17 cellular contexts compared by ENCODE assay signal in genomic region chr10:93110472-93111146, GRCh38. TPM values are rescaled to one million over a fixed set of nuclear protein-coding genes. Genes with fewer than 3 reads are reported as not detected.
DNase-seq lines count a peak whose midpoint lies in the region; ATAC-seq and TF ChIP-seq lines count a peak whose summit lies in the region.
"Had no signal": no experiment of that assay in that cellular context is flagged by ENCODE, and none has a peak within 500 bp of the region (broad histone marks: within the 10 kb centered on the region; RNA-seq: fewer than 3 reads in every experiment).

No MANE protein-coding gene starts in this region.

- CTCF ChIA-PET in activated CD4-positive, alpha-beta T cell treated with anti-CD3 and anti-CD28 coated beads, Interleukin-2, amount 10 ng/mL, durations not matched to agents 7 days and 5 days (lab: Charles Lee), result interaction anchor here (0.8 kb wide), 1 partner anchor 9 kb away, joined by 3 read pairs; no protein-coding TSS in a partner anchor

- H3K4me1 Mint-ChIP-seq in activated CD4-positive, alpha-beta T cell treated with anti-CD3 and anti-CD28 coated beads, Interleukin-2, amount 10 ng/mL, durations not matched to agents 7 days and 5 days, result peaks cover 4% of the 10 kb centered on the region

- H3K9me3 Mint-ChIP-seq in activated CD4-positive, alpha-beta T cell treated with anti-CD3 and anti-CD28 coated beads, Interleukin-2, amount 10 ng/mL, durations not matched to agents 7 days and 5 days, result no peaks in the 10 kb centered on the region

- H3K27ac Mint-ChIP-seq in activated CD4-positive, alpha-beta T cell treated with anti-CD3 and anti-CD28 coated beads, Interleukin-2, amount 10 ng/mL, durations not matched to agents 7 days and 5 days, result no peak overlapping the region

- no peaks in the 10 kb centered on the region for H3K36me3 Mint-ChIP-seq in activated CD4-positive, alpha-beta T cell treated with anti-CD3 and anti-CD28 coated beads, Interleukin-2, amount 10 ng/mL, durations not matched to agents 7 days and 5 days (ENCODE audit: low read depth)

- no peaks in the 10 kb centered on the region for H3K36me3 ChIP-seq in OCI-LY3 (replicated peaks; ENCODE audit: low read depth, low read length)
- no peaks in the 10 kb centered on the region for H3K36me3 ChIP-seq in heart right ventricle
- H3K36me3 ChIP-seq: BE2C had no signal

- H3K9me3 ChIP-seq in OCI-LY3 (ENCODE audit: insufficient read depth, low read length) (no peaks in the 10 kb centered on the region), heart right ventricle (peaks cover 0 to 4% (median 0%) of the 10 kb centered on the region in 11 donors)
- H3K9me3 ChIP-seq: BE2C, body of pancreas had no signal

- no peak overlapping the region for H3K9ac ChIP-seq in OCI-LY3 (ENCODE audit: low read length)

- H3K4me1 ChIP-seq in OCI-LY3 (ENCODE audit: low read length), result peaks cover 20% of the 10 kb centered on the region
- no peaks in the 10 kb centered on the region for H3K4me1 ChIP-seq in heart right ventricle
- H3K4me1 ChIP-seq: BE2C, body of pancreas had no signal

- no peak overlapping the region for H3K27ac ChIP-seq in OCI-LY3 (ENCODE audit: low read length)
- no peak overlapping the region for H3K27ac ChIP-seq in heart right ventricle
- H3K27ac ChIP-seq: body of pancreas, SK-N-MC had no signal

- H3K27me3 Mint-ChIP-seq in activated CD4-positive, alpha-beta T cell treated with anti-CD3 and anti-CD28 coated beads, Interleukin-2, amount 10 ng/mL, durations not matched to agents 7 days and 5 days, result peaks cover 8% of the 10 kb centered on the region

- no peak for DNase-seq in NCI-H1694 (lab: John Stamatoyannopoulos, UW)
- DNase-seq in heart right ventricle, result no peak
- no peak for DNase-seq in activated CD4-positive, alpha-beta T cell treated with anti-CD3 and anti-CD28 coated beads, Interleukin-2, amount 10 ng/mL, durations not matched to agents 7 days and 5 days
- DNase-seq: BE2C; body of pancreas; DND-41; NK-92 treated with Interleukin-12 subunit alpha and Interleukin-12 subunit beta, amount 100 ng/mL, for 24 hours; stimulated activated naive CD8-positive, alpha-beta T cell treated with anti-CD3 and anti-CD28 coated beads, Interleukin-15, Interleukin-2, amounts not matched to agents 100 U/mL and 50 U/mL, for 24 hours had no signal

- no peak overlapping the region for H3K4me3 Mint-ChIP-seq in activated CD4-positive, alpha-beta T cell treated with anti-CD3 and anti-CD28 coated beads, Interleukin-2, amount 10 ng/mL, durations not matched to agents 7 days and 5 days

- H4K20me1 ChIP-seq in OCI-LY3 (ENCODE audit: insufficient read depth, low read length), result no peaks in the 10 kb centered on the region

- H2AFZ ChIP-seq in OCI-LY3 (ENCODE audit: low read depth, low read length), result no peak overlapping the region

- H3K79me2 ChIP-seq in OCI-LY3 (ENCODE audit: low read length), result no peaks in the 10 kb centered on the region

- H3K27me3 ChIP-seq in OCI-LY3 (ENCODE audit: low read depth, low read length) (peaks cover 18% of the 10 kb centered on the region), heart right ventricle (peaks cover 0 to 21% (median 16%) of the 10 kb centered on the region in 7 donors)
- H3K27me3 ChIP-seq: BE2C, body of pancreas had no signal

- H3K4me3 ChIP-seq in OCI-LY3 (ENCODE audit: low read length) (no peak overlapping the region), heart right ventricle (no peak overlapping the region)
- H3K4me3 ChIP-seq: body of pancreas, lung, SK-N-MC had no signal

- intact Hi-C loops in heart right ventricle (cut with DNase I), result loop anchor here in 4 of 10 donors (10.0 kb wide), 1 partner anchor 174 kb away; no protein-coding TSS in a partner anchor

- ATAC-seq in GM18867 (IDR thresholded peaks at IDR 0.05; ENCODE audit: unreplicated experiment) (peak; percentile 68), GM21447 (IDR thresholded peaks at IDR 0.05; ENCODE audit: unreplicated experiment) (peak; percentile 70), HG02973 (IDR thresholded peaks at IDR 0.05; ENCODE audit: unreplicated experiment) (peak; percentile 63), heart right ventricle (no peak), GM18517 (IDR thresholded peaks at IDR 0.05; ENCODE audit: unreplicated experiment) (no peak)
- ATAC-seq: body of pancreas; sciatic nerve; stimulated activated naive CD8-positive, alpha-beta T cell treated with anti-CD3 and anti-CD28 coated beads, Interleukin-15, Interleukin-2, amounts not matched to agents 100 U/mL and 50 U/mL, for 24 hours had no signal

- peak overlapping the region; percentile 24; the same call in 1 of the 2 replicates for H3K4me2 ChIP-seq in OCI-LY3 (ENCODE audit: low read length)

- POLR2A ChIA-PET in activated CD4-positive, alpha-beta T cell treated with anti-CD3 and anti-CD28 coated beads, Interleukin-2, amount 10 ng/mL, durations not matched to agents 7 days and 5 days (lab: Charles Lee), result no interaction called here

- TF ChIP-seq CTCF in OCI-LY3 (IDR thresholded peaks at IDR 0.05; ENCODE audit: low read depth, low read length) (no peak), heart right ventricle (IDR thresholded peaks at IDR 0.05) (no peak)

- 68 to 77% methylated on average over 3 of the region's 3 CpGs for WGBS in heart right ventricle, 2 donors

RNA-seq across cellular contexts. Expression of gene CYP26A1, which starts 36.9 kb away (rescaled TPM):
- not detected for total RNA-seq in heart right ventricle
- polyA plus RNA-seq in heart right ventricle, result not detected
- not detected for total RNA-seq in activated CD4-positive, alpha-beta T cell treated with anti-CD3 and anti-CD28 coated beads, Interleukin-2, amount 10 ng/mL, durations not matched to agents 7 days and 5 days
- total RNA-seq: lung, sciatic nerve had no signal

RNA-seq across cellular contexts. Expression of gene CYP26C1, which starts 50.0 kb away (rescaled TPM):
- total RNA-seq in heart right ventricle, result under 1 TPM in 2 of 10 donors, not detected in 8; 0.08 to 0.15 TPM
- polyA plus RNA-seq in heart right ventricle, result not detected
- under 1 TPM; 0.07 to 0.12 TPM for total RNA-seq in activated CD4-positive, alpha-beta T cell treated with anti-CD3 and anti-CD28 coated beads, Interleukin-2, amount 10 ng/mL, durations not matched to agents 7 days and 5 days
- polyA plus RNA-seq: neural cell had no signal

Comparison
In these comparisons a context has a peak if more than half of its experiments do, and no peak if none do; other contexts are left out.
1. ATAC-seq: peak in GM18867 (single experiment), GM21447 (single experiment) and HG02973 (single experiment); none in heart right ventricle (0 of 8) and GM18517 (single experiment).